ENCODE assay signal across 8 cellular contexts in the genomic region with DNA sequence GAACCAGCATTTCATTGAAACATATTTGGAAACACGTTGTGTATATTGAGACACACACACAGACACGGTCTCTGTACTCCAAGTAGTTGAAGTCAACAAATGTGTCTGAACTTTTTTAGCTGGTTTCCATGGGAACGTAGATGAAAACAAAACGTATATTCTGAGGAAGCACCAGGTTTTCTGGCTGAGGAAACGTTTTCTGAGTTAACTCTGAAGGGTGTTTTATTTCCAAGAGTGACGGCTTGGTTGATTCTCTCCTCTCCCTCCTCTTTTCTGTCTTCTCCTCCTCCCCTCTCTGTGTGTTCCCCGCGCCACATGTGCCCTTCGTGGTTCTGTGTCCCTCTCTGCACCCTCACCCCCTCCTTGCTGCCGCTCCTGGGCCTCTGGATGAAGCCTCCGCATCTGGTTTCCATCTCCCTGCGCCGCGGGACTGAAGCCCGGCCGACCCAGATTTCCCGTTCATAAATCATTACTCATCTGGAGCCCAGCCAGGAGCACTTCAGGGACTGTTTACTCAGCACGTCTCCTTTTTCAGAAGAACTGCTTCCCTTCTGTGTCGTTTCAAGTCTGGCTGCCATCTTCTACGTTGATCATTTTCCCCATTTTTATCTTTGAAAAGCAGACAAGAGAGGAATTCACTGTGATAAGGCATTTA.
DNase-seq lines count a peak whose midpoint lies in the region; ATAC-seq and TF ChIP-seq lines count a peak whose summit lies in the region.

No MANE protein-coding gene starts in this region.

- H3K9me3 Mint-ChIP-seq in memory B cell, result peaks cover 10% of the 10 kb centered on the region
- H3K9me3 Mint-ChIP-seq in activated CD8-positive, alpha-beta memory T cell treated with anti-CD3 and anti-CD28 coated beads, Interleukin-2, amount 10 ng/mL, durations not matched to agents 7 days and 5 days (ENCODE audit: low read depth), result no peaks in the 10 kb centered on the region

- DNase-seq in BE2C (peak; percentile 97), LoVo (ENCODE audit: low spot score) (peak; percentile 90), RWPE2 (ENCODE audit: low spot score) (peak; percentile 91), dedifferentiated amniotic fluid mesenchymal stem cell (ENCODE audit: extremely low spot score) (peak; percentile 100), memory B cell (ENCODE audit: low spot score in 2 of 2) (no peak)
- peak; percentile 6 to 11 for DNase-seq in stimulated activated CD8-positive, alpha-beta memory T cell treated with anti-CD3 and anti-CD28 coated beads, Interleukin-2, amount 100 ng/mL, for 48 hours (ENCODE audit: low read depth in 2 of 2)
- no peak for DNase-seq in activated CD8-positive, alpha-beta memory T cell treated with anti-CD3 and anti-CD28 coated beads, Interleukin-2, amount 10 ng/mL, durations not matched to agents 7 days and 5 days

- H3K36me3 ChIP-seq in BE2C (no peaks in the 10 kb centered on the region), RWPE2 (ENCODE audit: low read depth) (no peaks in the 10 kb centered on the region)

- H3K27ac Mint-ChIP-seq in memory B cell, result no peak overlapping the region
- no peak overlapping the region for H3K27ac Mint-ChIP-seq in activated CD8-positive, alpha-beta memory T cell treated with anti-CD3 and anti-CD28 coated beads, Interleukin-2, amount 10 ng/mL, durations not matched to agents 7 days and 5 days

- peak overlapping the region; percentile 21 for H3K4me3 Mint-ChIP-seq in memory B cell
- H3K4me3 Mint-ChIP-seq in activated CD8-positive, alpha-beta memory T cell treated with anti-CD3 and anti-CD28 coated beads, Interleukin-2, amount 10 ng/mL, durations not matched to agents 7 days and 5 days, result no peak overlapping the region

- no peaks in the 10 kb centered on the region for H3K9me3 ChIP-seq in BE2C
- no peaks in the 10 kb centered on the region for H3K9me3 ChIP-seq in RWPE2 (ENCODE audit: severe bottlenecking)

- H3K27me3 Mint-ChIP-seq in memory B cell, result peaks cover 25% of the 10 kb centered on the region
- peaks cover 57% of the 10 kb centered on the region for H3K27me3 Mint-ChIP-seq in activated CD8-positive, alpha-beta memory T cell treated with anti-CD3 and anti-CD28 coated beads, Interleukin-2, amount 10 ng/mL, durations not matched to agents 7 days and 5 days

- H3K4me1 Mint-ChIP-seq in memory B cell, result peaks cover 4% of the 10 kb centered on the region
- H3K4me1 Mint-ChIP-seq in activated CD8-positive, alpha-beta memory T cell treated with anti-CD3 and anti-CD28 coated beads, Interleukin-2, amount 10 ng/mL, durations not matched to agents 7 days and 5 days, result peaks cover 2% of the 10 kb centered on the region

- peak overlapping the region; percentile 28 for H3K4me3 ChIP-seq in BE2C (ENCODE audit: low read depth, low read length)
- H3K4me3 ChIP-seq in RWPE2 (ENCODE audit: severe bottlenecking), result no peak overlapping the region

- TF ChIP-seq CTCF in BE2C (IDR thresholded peaks at IDR 0.05; ENCODE audit: low read depth, low read length) (no peak), RWPE2 (IDR thresholded peaks at IDR 0.05; ENCODE audit: poor library complexity, severe bottlenecking) (no peak)

- CTCF ChIA-PET in activated CD8-positive, alpha-beta memory T cell treated with anti-CD3 and anti-CD28 coated beads, Interleukin-2, amount 10 ng/mL, durations not matched to agents 7 days and 5 days (lab: Charles Lee), result no interaction called here

- H3K27me3 ChIP-seq in BE2C (no peaks in the 10 kb centered on the region), RWPE2 (ENCODE audit: insufficient read depth, poor library complexity, severe bottlenecking) (no peaks in the 10 kb centered on the region)

- H3K4me1 ChIP-seq in BE2C, result peaks cover 20% of the 10 kb centered on the region
- peaks cover 35% of the 10 kb centered on the region for H3K4me1 ChIP-seq in RWPE2 (ENCODE audit: insufficient read depth, poor library complexity, severe bottlenecking)

- H3K36me3 Mint-ChIP-seq in memory B cell, result peaks cover 2% of the 10 kb centered on the region
- no peaks in the 10 kb centered on the region for H3K36me3 Mint-ChIP-seq in activated CD8-positive, alpha-beta memory T cell treated with anti-CD3 and anti-CD28 coated beads, Interleukin-2, amount 10 ng/mL, durations not matched to agents 7 days and 5 days

- ATAC-seq in RWPE2 (ENCODE audit: low read depth) (peak; percentile 94), memory B cell (ENCODE audit: low read depth) (no peak), GM21825 (IDR thresholded peaks at IDR 0.05; ENCODE audit: unreplicated experiment) (no peak)
- no peak for ATAC-seq in activated CD8-positive, alpha-beta memory T cell treated with anti-CD3 and anti-CD28 coated beads, Interleukin-2, amount 10 ng/mL, durations not matched to agents 7 days and 5 days

- peak overlapping the region; percentile 79 for H3K27ac ChIP-seq in RWPE2 (ENCODE audit: poor library complexity, severe bottlenecking)

Comparison
In these comparisons a context has a peak if more than half of its experiments do, and no peak if none do; other contexts are left out.
1. DNase-seq: peak in BE2C (single experiment), LoVo (single experiment), RWPE2 (single experiment), dedifferentiated amniotic fluid mesenchymal stem cell (single experiment) and stimulated activated CD8-positive, alpha-beta memory T cell treated with anti-CD3 and anti-CD28 coated beads, Interleukin-2, amount 100 ng/mL, for 48 hours (2 of 2); none in memory B cell (0 of 2) and activated CD8-positive, alpha-beta memory T cell treated with anti-CD3 and anti-CD28 coated beads, Interleukin-2, amount 10 ng/mL, durations not matched to agents 7 days and 5 days (single experiment).